21 cellular contexts compared by ENCODE assay signal in genomic region chr12:128827724-128828123, GRCh38. TPM values are rescaled to one million over a fixed set of nuclear protein-coding genes. Genes with fewer than 3 reads are reported as not detected.
DNase-seq lines count a peak whose midpoint lies in the region; ATAC-seq and TF ChIP-seq lines count a peak whose summit lies in the region.
"Had no signal": no experiment of that assay in that cellular context is flagged by ENCODE, and none has a peak within 500 bp of the region (broad histone marks: within the 10 kb centered on the region; RNA-seq: fewer than 3 reads in every experiment).

No MANE protein-coding gene starts in this region.

- H3K27ac Mint-ChIP-seq in immature natural killer cell: peak overlapping the region; percentile 20 to 83 (median 64)
- H3K27ac Mint-ChIP-seq: CD4-positive, CD25-positive, alpha-beta regulatory T cell; CD8-positive, alpha-beta memory T cell had no signal

- no peak for TF ChIP-seq CTCF in right atrium auricular region (IDR thresholded peaks at IDR 0.05)
- TF ChIP-seq CTCF in DOHH2 (IDR thresholded peaks at IDR 0.05; ENCODE audit: low read depth, low read length, poor library complexity, severe bottlenecking): no peak
- no peak for TF ChIP-seq CTCF in stomach (IDR thresholded peaks at IDR 0.05)

- H3K4me3 Mint-ChIP-seq in immature natural killer cell: peak overlapping the region in 1 of 5 donors; percentile 8

- intact Hi-C loops in left cardiac atrium (cut with DNase I): no loop called here
- intact Hi-C loops in stomach (cut with DNase I; ENCODE audit: low total_unique reads): no loop called here

- ATAC-seq in left cardiac atrium: no peak
- ATAC-seq: HCT116, K562 had no signal

- peaks cover 48 to 51% of the 10 kb centered on the region in 2 donors for H3K4me1 Mint-ChIP-seq in immature natural killer cell

- TF ChIP-seq POLR2A in stomach (IDR thresholded peaks at IDR 0.05): no peak

- no peak for TF ChIP-seq EP300 in stomach (IDR thresholded peaks at IDR 0.05)

- H3K79me2 ChIP-seq in DOHH2 (ENCODE audit: control insufficient read depth, low read length): peaks cover 19% of the 10 kb centered on the region

- H3K36me3 ChIP-seq in right atrium auricular region (no peaks in the 10 kb centered on the region), DOHH2 (ENCODE audit: control insufficient read depth, low read length) (peaks cover 14% of the 10 kb centered on the region), stomach (no peaks in the 10 kb centered on the region)

- no peaks in the 10 kb centered on the region for H4K20me1 ChIP-seq in DOHH2 (ENCODE audit: control insufficient read depth, insufficient read depth, low read depth, low read length)

- H3K9me3 ChIP-seq in right atrium auricular region (peaks cover 0 to 7% of the 10 kb centered on the region in 2 donors), DOHH2 (ENCODE audit: control insufficient read depth, insufficient read depth, low read length) (no peaks in the 10 kb centered on the region), stomach (peaks cover 0 to 9% (median 6%) of the 10 kb centered on the region in 4 donors)
- H3K9me3 ChIP-seq: BE2C had no signal

- POLR2A ChIA-PET in HEK293T (lab: Yijun Ruan, JAX): no interaction called here

- DNase-seq in right atrium auricular region (ENCODE audit: low spot score) (peak; percentile 21), left cardiac atrium (no peak), immature natural killer cell (no peak), stomach (peak; percentile 11), HEK293T (ENCODE audit: extremely low spot score) (no peak), ureter (ENCODE audit: low spot score) (no peak)
- DNase-seq: BE2C; C1 segment of cervical spinal cord; CD4-positive, CD25-positive, alpha-beta regulatory T cell; CD8-positive, alpha-beta memory T cell; COR-L47; DMS 273 treated with DMSO at 0.1 percent for 48 hours; DMS53; DND-41; GOT3; H7 had no signal

- H3K27me3 Mint-ChIP-seq in immature natural killer cell (ENCODE audit: low read depth in 3 of 3): peaks cover 1 to 16% (median 5%) of the 10 kb centered on the region in 3 donors
- H3K27me3 Mint-ChIP-seq: CD4-positive, CD25-positive, alpha-beta regulatory T cell had no signal

- H3K9me2 ChIP-seq in DOHH2 (replicated peaks; ENCODE audit: control insufficient read depth, low read length): no peaks in the 10 kb centered on the region

- WGBS in stomach, 5 donors: 89 to 100% (median 97%) methylated on average over 2 of the region's 2 CpGs

- H3K36me3 Mint-ChIP-seq in immature natural killer cell: no peaks in the 10 kb centered on the region
- H3K36me3 Mint-ChIP-seq: CD4-positive, CD25-positive, alpha-beta regulatory T cell; CD8-positive, alpha-beta memory T cell had no signal

- H3K4me1 ChIP-seq in right atrium auricular region (peaks cover 0 to 12% of the 10 kb centered on the region in 2 donors), DOHH2 (ENCODE audit: control insufficient read depth, low read length) (peaks cover 69% of the 10 kb centered on the region), stomach (peaks cover 7 to 16% (median 14%) of the 10 kb centered on the region in 4 donors)
- H3K4me1 ChIP-seq: BE2C had no signal

- H3K9me3 Mint-ChIP-seq in immature natural killer cell: no peaks in the 10 kb centered on the region
- H3K9me3 Mint-ChIP-seq: CD4-positive, CD25-positive, alpha-beta regulatory T cell; CD8-positive, alpha-beta memory T cell had no signal

- no peak overlapping the region for H3K27ac ChIP-seq in right atrium auricular region
- peak overlapping the region; percentile 32; the same call in 1 of the 2 replicates for H3K27ac ChIP-seq in DOHH2 (ENCODE audit: low read depth, low read length)
- no peak overlapping the region for H3K27ac ChIP-seq in stomach

- CTCF ChIA-PET in HEK293T (lab: Yijun Ruan, JAX): no interaction called here

- H3K27me3 ChIP-seq in right atrium auricular region (no peaks in the 10 kb centered on the region), DOHH2 (ENCODE audit: control insufficient read depth, low read length) (no peaks in the 10 kb centered on the region), stomach (no peaks in the 10 kb centered on the region)
- H3K27me3 ChIP-seq: BE2C had no signal

- H3F3A ChIP-seq in DOHH2 (ENCODE audit: control insufficient read depth, insufficient read depth): peaks cover 27% of the 10 kb centered on the region

- H3K4me3 ChIP-seq in right atrium auricular region (no peak overlapping the region), DOHH2 (ENCODE audit: low read length) (peak overlapping the region; percentile 29), stomach (no peak overlapping the region)
- H3K4me3 ChIP-seq: K562 had no signal

- H3K4me2 ChIP-seq in DOHH2 (ENCODE audit: low read length): peak overlapping the region; percentile 45

TF ChIP-seq in HEK293T, 16 proteins besides CTCF, POLR2A, EP300 and RAD21:
- TF ChIP-seq L3MBTL2 (conservative IDR thresholded peaks at IDR 0.05) (no peak), BHLHE40 (IDR thresholded peaks at IDR 0.05; ENCODE audit: borderline replicate concordance) (no peak), FOXK2 (IDR thresholded peaks at IDR 0.05) (no peak), FOXA1 (IDR thresholded peaks at IDR 0.05) (no peak), TARDBP (IDR thresholded peaks at IDR 0.05) (no peak), CTBP1 (IDR thresholded peaks at IDR 0.05; ENCODE audit: borderline replicate concordance) (no peak), ELF4 (IDR thresholded peaks at IDR 0.05) (no peak), SP1 (IDR thresholded peaks at IDR 0.05) (no peak), SUZ12 (IDR thresholded peaks at IDR 0.05) (no peak), LEF1 (IDR thresholded peaks at IDR 0.05; ENCODE audit: borderline replicate concordance) (no peak), PKNOX1 (IDR thresholded peaks at IDR 0.05) (no peak), ARNT (IDR thresholded peaks at IDR 0.05) (no peak), FOXM1 (IDR thresholded peaks at IDR 0.05; ENCODE audit: borderline replicate concordance) (no peak), NFRKB (IDR thresholded peaks at IDR 0.05) (no peak), ZNF384 (IDR thresholded peaks at IDR 0.05) (no peak), HDGF (IDR thresholded peaks at IDR 0.05; ENCODE audit: borderline replicate concordance) (no peak)

RNA-seq across cellular contexts. Expression of gene SLC15A4, which starts 4.0 kb away (rescaled TPM):
- total RNA-seq in right atrium auricular region: 10 to 100 TPM; 24.1 to 24.3 TPM
- total RNA-seq in left cardiac atrium: 10 to 100 TPM; 15.6 to 16.2 TPM
- 10 to 100 TPM; 36.3 to 39.2 (median 39.0) TPM for polyA plus RNA-seq in immature natural killer cell
- total RNA-seq in stomach: 10 to 100 TPM in 2 of 5 donors, 1 to 10 TPM in 2, under 1 TPM in 1; 0.89 to 37.8 (median 2.3) TPM
- polyA plus RNA-seq in stomach: 1 to 10 TPM; 3.7 to 9.3 (median 4.7) TPM
- 27.6 TPM for total RNA-seq in ureter

RNA-seq across cellular contexts. Expression of gene GLT1D1, which starts 25.6 kb away (rescaled TPM):
- total RNA-seq in right atrium auricular region (under 1 TPM in 1 of 2 donors, not detected in 1; 0.20 TPM), left cardiac atrium (under 1 TPM; 0.38 to 0.50 TPM), stomach (1 to 10 TPM in 1 of 5 donors, not detected in 4; 1.3 TPM), ureter (0.94 TPM)
- polyA plus RNA-seq in immature natural killer cell (1 to 10 TPM in 1 of 3 donors, not detected in 2; 2.5 TPM), stomach (under 1 TPM; 0.13 to 0.92 (median 0.87) TPM)
- total RNA-seq: A172; CD4-positive, CD25-positive, alpha-beta regulatory T cell; HT-29 had no signal
- polyA plus RNA-seq: K562 had no signal

Comparison
In these comparisons a context has a peak if more than half of its experiments do, and no peak if none do; other contexts are left out.
1. DNase-seq: peak in right atrium auricular region (single experiment) and stomach (single experiment); none in left cardiac atrium (single experiment), immature natural killer cell (0 of 3), HEK293T (single experiment) and ureter (single experiment).